Comparison of ENCODE assay signal across 2 cellular contexts in genomic region chr21:38474124-38474523, GRCh38.
TF ChIP-seq lines count a peak whose summit lies in the region.

No MANE protein-coding gene starts in this region.

TF ChIP-seq in HEK293, 187 proteins besides CTCF, POLR2A, EP300 and RAD21:
- TF ChIP-seq ZNF426 (tag by site-specific recombination; IDR thresholded peaks at IDR 0.05) (no peak), EGR2 (tag by site-specific recombination; IDR thresholded peaks at IDR 0.05; ENCODE audit: low read depth) (peak; percentile 60), TSHZ1 (tag by site-specific recombination; IDR thresholded peaks at IDR 0.05; ENCODE audit: borderline replicate concordance) (no peak), ZNF362 (tag by site-specific recombination; IDR thresholded peaks at IDR 0.05) (no peak), ZFHX2 (tag by site-specific recombination; conservative IDR thresholded peaks at IDR 0.05) (peak; percentile 71), ZNF529 (tag by site-specific recombination; IDR thresholded peaks at IDR 0.05; ENCODE audit: insufficient replicate concordance) (no peak), ZNF2 (tag by site-specific recombination; IDR thresholded peaks at IDR 0.05) (no peak), ZIC2 (tag by site-specific recombination; IDR thresholded peaks at IDR 0.05) (0 out of 2 replicates have a peak, but pooled peaks have one; percentile 19), ZBTB44 (tag by site-specific recombination; IDR thresholded peaks at IDR 0.05) (no peak)
- TF ChIP-seq, protein P1, sequence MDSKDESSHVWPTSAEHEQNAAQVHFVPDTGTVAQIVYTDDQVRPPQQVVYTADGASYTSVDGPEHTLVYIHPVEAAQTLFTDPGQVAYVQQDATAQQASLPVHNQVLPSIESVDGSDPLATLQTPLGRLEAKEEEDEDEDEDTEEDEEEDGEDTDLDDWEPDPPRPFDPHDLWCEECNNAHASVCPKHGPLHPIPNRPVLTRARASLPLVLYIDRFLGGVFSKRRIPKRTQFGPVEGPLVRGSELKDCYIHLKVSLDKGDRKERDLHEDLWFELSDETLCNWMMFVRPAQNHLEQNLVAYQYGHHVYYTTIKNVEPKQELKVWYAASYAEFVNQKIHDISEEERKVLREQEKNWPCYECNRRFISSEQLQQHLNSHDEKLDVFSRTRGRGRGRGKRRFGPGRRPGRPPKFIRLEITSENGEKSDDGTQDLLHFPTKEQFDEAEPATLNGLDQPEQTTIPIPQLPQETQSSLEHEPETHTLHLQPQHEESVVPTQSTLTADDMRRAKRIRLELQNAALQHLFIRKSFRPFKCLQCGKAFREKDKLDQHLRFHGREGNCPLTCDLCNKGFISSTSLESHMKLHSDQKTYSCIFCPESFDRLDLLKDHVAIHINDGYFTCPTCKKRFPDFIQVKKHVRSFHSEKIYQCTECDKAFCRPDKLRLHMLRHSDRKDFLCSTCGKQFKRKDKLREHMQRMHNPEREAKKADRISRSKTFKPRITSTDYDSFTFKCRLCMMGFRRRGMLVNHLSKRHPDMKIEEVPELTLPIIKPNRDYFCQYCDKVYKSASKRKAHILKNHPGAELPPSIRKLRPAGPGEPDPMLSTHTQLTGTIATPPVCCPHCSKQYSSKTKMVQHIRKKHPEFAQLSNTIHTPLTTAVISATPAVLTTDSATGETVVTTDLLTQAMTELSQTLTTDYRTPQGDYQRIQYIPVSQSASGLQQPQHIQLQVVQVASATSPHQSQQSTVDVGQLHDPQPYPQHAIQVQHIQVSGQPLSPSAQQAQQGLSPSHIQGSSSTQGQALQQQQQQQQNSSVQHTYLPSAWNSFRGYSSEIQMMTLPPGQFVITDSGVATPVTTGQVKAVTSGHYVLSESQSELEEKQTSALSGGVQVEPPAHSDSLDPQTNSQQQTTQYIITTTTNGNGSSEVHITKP (tag by site-specific recombination; IDR thresholded peaks at IDR 0.05), result 0 out of 2 replicates have a peak, but pooled peaks have one; percentile 15

TF ChIP-seq in H1, 55 proteins besides CTCF, POLR2A, EP300 and RAD21:
- TF ChIP-seq TAF7 (optimal IDR thresholded peaks at IDR 0.05; ENCODE audit: borderline replicate concordance, low read depth, low read length) (no peak), NRF1 (IDR thresholded peaks at IDR 0.05; ENCODE audit: low read depth, low read length) (no peak), YY1 (IDR thresholded peaks at IDR 0.05; ENCODE audit: low read depth, low read length) (no peak), CHD1 (IDR thresholded peaks at IDR 0.05; ENCODE audit: low read depth, low read length) (no peak), ASH2L (IDR thresholded peaks at IDR 0.05; ENCODE audit: low read length) (no peak), RFX5 (IDR thresholded peaks at IDR 0.05; ENCODE audit: borderline replicate concordance, low read depth, low read length) (no peak), BCL11A (IDR thresholded peaks at IDR 0.05; ENCODE audit: low read depth in 2 of 2, low read length in 2 of 2) (no peak), EZH2 (IDR thresholded peaks at IDR 0.05; ENCODE audit: low read depth, low read length, severe bottlenecking) (no peak)
